1 cellular context compared by ENCODE assay signal in the genomic region with DNA sequence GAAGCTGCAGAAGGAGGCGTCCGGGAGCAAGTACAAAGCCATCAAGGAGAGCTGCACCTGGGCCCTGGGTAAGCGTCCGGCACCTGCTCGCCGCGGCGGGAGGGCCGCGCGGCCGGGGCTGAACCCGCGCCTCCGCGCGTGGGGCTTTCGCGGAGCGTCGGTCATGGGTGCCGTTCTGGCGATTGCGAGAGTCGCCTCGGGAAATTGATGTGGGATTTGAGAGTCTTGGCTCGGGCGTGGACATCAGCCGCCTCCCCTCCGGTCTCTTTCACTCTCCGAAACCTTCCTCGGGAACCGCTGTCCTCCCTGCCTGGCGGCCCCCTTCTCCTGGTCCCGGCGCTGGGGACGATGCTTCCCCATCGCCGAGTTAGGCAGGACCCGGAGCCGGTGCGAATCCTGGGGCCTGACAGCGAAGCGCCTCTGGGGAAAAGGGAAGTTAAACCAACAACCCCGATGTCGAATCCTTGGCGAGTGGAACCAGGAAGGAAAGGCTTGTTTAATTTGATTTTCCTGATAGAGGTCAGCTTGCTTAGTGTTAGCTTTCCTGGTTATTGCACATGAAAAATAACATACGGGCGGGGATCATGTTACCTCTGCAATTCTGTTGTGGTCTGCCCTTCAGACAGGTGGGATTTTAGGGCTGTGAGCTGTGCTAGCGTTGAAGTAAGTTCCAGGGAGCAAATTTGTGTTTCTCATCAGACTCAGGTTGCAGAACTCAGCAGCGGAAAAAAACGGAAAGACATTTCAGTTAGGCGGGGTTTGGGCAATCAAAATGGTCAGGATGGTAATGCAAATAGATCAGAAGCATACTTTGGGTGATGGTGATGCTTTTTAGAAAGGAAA.
TF ChIP-seq lines count a peak whose summit lies in the region.

No MANE protein-coding gene starts in this region.

TF ChIP-seq in HepG2, 621 proteins besides CTCF, POLR2A, EP300 and RAD21 (continued from another document and continues in another):
- TF ChIP-seq MYPOP (CRISPR knock-in tag; IDR thresholded peaks at IDR 0.05) (peak; percentile 33; the same call in 1 of the 2 replicates), GPN1 (CRISPR knock-in tag; IDR thresholded peaks at IDR 0.05; ENCODE audit: borderline replicate concordance) (no peak), NFE2L1 (CRISPR knock-in tag; IDR thresholded peaks at IDR 0.05; ENCODE audit: borderline replicate concordance) (no peak), ZNF547 (CRISPR knock-in tag; IDR thresholded peaks at IDR 0.05) (no peak; the same call in 1 of the 2 replicates), ZNF275 (CRISPR knock-in tag; IDR thresholded peaks at IDR 0.05; ENCODE audit: borderline replicate concordance) (no peak), ZNF577 (CRISPR knock-in tag; IDR thresholded peaks at IDR 0.05; ENCODE audit: borderline replicate concordance, low read depth) (no peak), ETV5 (CRISPR knock-in tag; IDR thresholded peaks at IDR 0.05; ENCODE audit: borderline replicate concordance) (no peak), SPEN (CRISPR knock-in tag; IDR thresholded peaks at IDR 0.05; ENCODE audit: low read depth) (no peak; the same call in 1 of the 2 replicates), ZNF160 (CRISPR knock-in tag; IDR thresholded peaks at IDR 0.05) (no peak), ZNF256 (CRISPR knock-in tag; conservative IDR thresholded peaks at IDR 0.05) (no peak), SKIL (CRISPR knock-in tag; IDR thresholded peaks at IDR 0.05; ENCODE audit: borderline replicate concordance) (no peak), ZNF589 (CRISPR knock-in tag; conservative IDR thresholded peaks at IDR 0.05) (no peak), THAP7 (CRISPR knock-in tag; IDR thresholded peaks at IDR 0.05) (no peak), ZNF34 (CRISPR knock-in tag; IDR thresholded peaks at IDR 0.05; ENCODE audit: borderline replicate concordance) (no peak), SMARCE1 (IDR thresholded peaks at IDR 0.05; ENCODE audit: borderline replicate concordance) (no peak), SOX5 (CRISPR knock-in tag; IDR thresholded peaks at IDR 0.05; ENCODE audit: borderline replicate concordance) (no peak), ZBTB1 (CRISPR knock-in tag; IDR thresholded peaks at IDR 0.05; ENCODE audit: borderline replicate concordance) (no peak), TBP (CRISPR knock-in tag; IDR thresholded peaks at IDR 0.05) (no peak), ZNF562 (CRISPR knock-in tag; IDR thresholded peaks at IDR 0.05; ENCODE audit: borderline replicate concordance) (no peak), NR2C2 (CRISPR knock-in tag; IDR thresholded peaks at IDR 0.05; ENCODE audit: borderline replicate concordance) (no peak), IRF9 (CRISPR knock-in tag; IDR thresholded peaks at IDR 0.05; ENCODE audit: borderline replicate concordance) (0 out of 2 replicates have a peak, but pooled peaks have one; percentile 49), ZNF232 (CRISPR knock-in tag; IDR thresholded peaks at IDR 0.05; ENCODE audit: borderline replicate concordance) (no peak), SAP130 (CRISPR knock-in tag; IDR thresholded peaks at IDR 0.05; ENCODE audit: low read depth) (peak; percentile 29), HHEX (CRISPR knock-in tag; IDR thresholded peaks at IDR 0.05) (peak; percentile 36; the same call in 1 of the 2 replicates), KDM6A (CRISPR knock-in tag; IDR thresholded peaks at IDR 0.05; ENCODE audit: low read depth) (no peak), SOX6 (IDR thresholded peaks at IDR 0.05) (no peak), SOX6 (CRISPR knock-in tag; IDR thresholded peaks at IDR 0.05) (no peak), MXD3 (CRISPR knock-in tag; IDR thresholded peaks at IDR 0.05) (no peak), ZNF710 (CRISPR knock-in tag; IDR thresholded peaks at IDR 0.05; ENCODE audit: borderline replicate concordance) (no peak), ARHGAP35 (CRISPR knock-in tag; IDR thresholded peaks at IDR 0.05; ENCODE audit: borderline replicate concordance) (no peak), RBFOX2 (IDR thresholded peaks at IDR 0.05; ENCODE audit: low read depth, low read length) (0 out of 2 replicates have a peak, but pooled peaks have one; percentile 5), ZNF883 (CRISPR knock-in tag; IDR thresholded peaks at IDR 0.05; ENCODE audit: not compliant biosample characterization) (peak; percentile 16), ZNF333 (CRISPR knock-in tag; IDR thresholded peaks at IDR 0.05; ENCODE audit: borderline replicate concordance) (no peak), AGO2 (optimal IDR thresholded peaks at IDR 0.05; ENCODE audit: low read depth, low read length) (no peak), FOXK1 (CRISPR knock-in tag; IDR thresholded peaks at IDR 0.05; ENCODE audit: borderline replicate concordance, low read depth) (no peak), ARNT2 (CRISPR knock-in tag; IDR thresholded peaks at IDR 0.05; ENCODE audit: low read depth) (no peak), SOX13 (IDR thresholded peaks at IDR 0.05) (no peak; the same call in 1 of the 2 replicates), SOX13 (CRISPR knock-in tag; conservative IDR thresholded peaks at IDR 0.05 in 1 of 2, IDR thresholded peaks at IDR 0.05 in 1 of 2) (no peak), PRDM10 (CRISPR knock-in tag; IDR thresholded peaks at IDR 0.05; ENCODE audit: low read depth) (no peak), RAD51 (IDR thresholded peaks at IDR 0.05; ENCODE audit: borderline replicate concordance) (no peak), IKZF4 (CRISPR knock-in tag; IDR thresholded peaks at IDR 0.05; ENCODE audit: borderline replicate concordance, low read depth, not compliant biosample characterization) (no peak), RFX5 (IDR thresholded peaks at IDR 0.05; ENCODE audit: low read depth, low read length) (no peak), ZZZ3 (CRISPR knock-in tag; IDR thresholded peaks at IDR 0.05; ENCODE audit: borderline replicate concordance) (no peak), DMAP1 (CRISPR knock-in tag; IDR thresholded peaks at IDR 0.05) (peak; percentile 39)
- TF ChIP-seq, protein P1, sequence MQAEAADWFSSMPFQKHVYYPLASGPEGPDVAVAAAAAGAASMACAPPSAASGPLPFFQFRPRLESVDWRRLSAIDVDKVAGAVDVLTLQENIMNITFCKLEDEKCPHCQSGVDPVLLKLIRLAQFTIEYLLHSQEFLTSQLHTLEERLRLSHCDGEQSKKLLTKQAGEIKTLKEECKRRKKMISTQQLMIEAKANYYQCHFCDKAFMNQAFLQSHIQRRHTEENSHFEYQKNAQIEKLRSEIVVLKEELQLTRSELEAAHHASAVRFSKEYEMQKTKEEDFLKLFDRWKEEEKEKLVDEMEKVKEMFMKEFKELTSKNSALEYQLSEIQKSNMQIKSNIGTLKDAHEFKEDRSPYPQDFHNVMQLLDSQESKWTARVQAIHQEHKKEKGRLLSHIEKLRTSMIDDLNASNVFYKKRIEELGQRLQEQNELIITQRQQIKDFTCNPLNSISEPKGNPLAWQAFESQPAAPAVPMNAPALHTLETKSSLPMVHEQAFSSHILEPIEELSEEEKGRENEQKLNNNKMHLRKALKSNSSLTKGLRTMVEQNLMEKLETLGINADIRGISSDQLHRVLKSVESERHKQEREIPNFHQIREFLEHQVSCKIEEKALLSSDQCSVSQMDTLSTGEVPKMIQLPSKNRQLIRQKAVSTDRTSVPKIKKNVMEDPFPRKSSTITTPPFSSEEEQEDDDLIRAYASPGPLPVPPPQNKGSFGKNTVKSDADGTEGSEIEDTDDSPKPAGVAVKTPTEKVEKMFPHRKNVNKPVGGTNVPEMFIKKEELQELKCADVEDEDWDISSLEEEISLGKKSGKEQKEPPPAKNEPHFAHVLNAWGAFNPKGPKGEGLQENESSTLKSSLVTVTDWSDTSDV (CRISPR knock-in tag; IDR thresholded peaks at IDR 0.05) = no peak
- TF ChIP-seq, protein P2, sequence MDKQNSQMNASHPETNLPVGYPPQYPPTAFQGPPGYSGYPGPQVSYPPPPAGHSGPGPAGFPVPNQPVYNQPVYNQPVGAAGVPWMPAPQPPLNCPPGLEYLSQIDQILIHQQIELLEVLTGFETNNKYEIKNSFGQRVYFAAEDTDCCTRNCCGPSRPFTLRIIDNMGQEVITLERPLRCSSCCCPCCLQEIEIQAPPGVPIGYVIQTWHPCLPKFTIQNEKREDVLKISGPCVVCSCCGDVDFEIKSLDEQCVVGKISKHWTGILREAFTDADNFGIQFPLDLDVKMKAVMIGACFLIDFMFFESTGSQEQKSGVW (CRISPR knock-in tag; IDR thresholded peaks at IDR 0.05; ENCODE audit: borderline replicate concordance) = no peak
